Comparison of ENCODE assay signal across 10 cellular contexts in the genomic region with DNA sequence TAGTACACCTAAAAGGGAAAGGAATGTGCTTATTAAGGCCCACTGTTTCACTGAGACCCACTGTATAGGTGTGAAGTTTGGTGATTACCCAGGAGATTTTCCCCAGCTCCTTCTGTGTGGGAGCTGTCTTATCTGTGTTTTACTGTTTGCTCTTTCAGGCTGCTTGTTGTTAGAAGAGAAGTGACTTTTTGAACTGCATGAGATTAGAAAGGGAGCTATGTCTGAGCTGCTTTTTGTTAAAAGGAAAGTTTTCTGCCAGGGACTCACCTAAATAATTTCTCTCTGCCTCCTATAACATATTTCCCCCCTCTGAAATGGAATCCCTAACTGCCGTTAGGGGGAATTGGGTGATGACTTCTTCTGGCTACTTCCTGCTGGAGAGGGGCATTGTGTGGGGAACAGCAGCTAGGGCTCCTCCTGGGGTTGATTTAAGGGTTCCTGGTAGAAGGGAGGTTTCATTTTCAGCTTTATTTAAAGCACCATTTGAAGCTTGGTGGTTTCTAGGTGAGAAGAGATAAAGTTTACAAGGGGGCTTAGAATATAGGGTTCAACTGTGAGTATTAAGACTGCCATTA.
DNase-seq lines count a peak whose midpoint lies in the region; ATAC-seq, FAIRE-seq and TF ChIP-seq lines count a peak whose summit lies in the region.
"Had no signal": no experiment of that assay in that cellular context is flagged by ENCODE, and none has a peak within 500 bp of the region (broad histone marks: within the 10 kb centered on the region; RNA-seq: fewer than 3 reads in every experiment).

No MANE protein-coding gene starts in this region.

- TF ChIP-seq CTCF in Calu3 (IDR thresholded peaks at IDR 0.05; ENCODE audit: unreplicated experiment) = no peak

- H3K4me3 Mint-ChIP-seq in Calu3 (ENCODE audit: low read depth, unreplicated experiment) = no peak overlapping the region
- H3K4me3 Mint-ChIP-seq in activated T-helper 17 cell treated with anti-CD3 and anti-CD28 coated beads, Interleukin-2, amount 50 U/mL, for 72 hours = no peak overlapping the region
- H3K4me3 Mint-ChIP-seq: CD14-positive monocyte had no signal

- H3K27ac Mint-ChIP-seq in Calu3 (ENCODE audit: unreplicated experiment) = peak overlapping the region; percentile 7
- H3K27ac Mint-ChIP-seq in activated T-helper 17 cell treated with anti-CD3 and anti-CD28 coated beads, Interleukin-2, amount 50 U/mL, for 72 hours = peak overlapping the region; percentile 74
- H3K27ac Mint-ChIP-seq: CD14-positive monocyte had no signal

- no peaks in the 10 kb centered on the region for H3K9me3 Mint-ChIP-seq in Calu3 (ENCODE audit: low read depth, unreplicated experiment)
- H3K9me3 Mint-ChIP-seq in activated T-helper 17 cell treated with anti-CD3 and anti-CD28 coated beads, Interleukin-2, amount 50 U/mL, for 72 hours = no peaks in the 10 kb centered on the region
- H3K9me3 Mint-ChIP-seq: CD14-positive monocyte had no signal

- no TSS peak for BruUV-seq in Calu3 (replicated peaks; lab: Mats Ljungman, UMichigan)

- intact Hi-C loops in Calu3 (cut with micrococcal nuclease; ENCODE audit: unreplicated experiment) = no loop called here

- no peak for DNase-seq in Calu3
- no peak for DNase-seq in HEK293T (ENCODE audit: extremely low spot score)
- no peak for DNase-seq in HTR-8/SVneo (ENCODE audit: insufficient read length, low spot score)
- no peak for DNase-seq in NCI-H2107 (lab: John Stamatoyannopoulos, UW)
- no peak for DNase-seq in iPS-NIHi11 (ENCODE audit: low spot score)
- DNase-seq: activated effector memory CD4-positive, alpha-beta T cell treated with Interleukin-2 at 50 U/mL for 16 hours had no signal

- no peaks in the 10 kb centered on the region for H3K27me3 Mint-ChIP-seq in Calu3 (ENCODE audit: unreplicated experiment)
- no peaks in the 10 kb centered on the region for H3K27me3 Mint-ChIP-seq in activated T-helper 17 cell treated with anti-CD3 and anti-CD28 coated beads, Interleukin-2, amount 50 U/mL, for 72 hours

- FAIRE-seq in HTR-8/SVneo (lab: Jason Lieb, UNC) = no peak

- H3K36me3 Mint-ChIP-seq in Calu3 (ENCODE audit: insufficient read depth, unreplicated experiment) = no peaks in the 10 kb centered on the region
- no peaks in the 10 kb centered on the region for H3K36me3 Mint-ChIP-seq in activated T-helper 17 cell treated with anti-CD3 and anti-CD28 coated beads, Interleukin-2, amount 50 U/mL, for 72 hours (ENCODE audit: low read depth)
- H3K36me3 Mint-ChIP-seq: CD14-positive monocyte had no signal

- ATAC-seq in GM19397 (IDR thresholded peaks at IDR 0.05; ENCODE audit: unreplicated experiment) = peak; percentile 30
- ATAC-seq in HG03039 (IDR thresholded peaks at IDR 0.05; ENCODE audit: unreplicated experiment) = peak; percentile 34
- no peak for ATAC-seq in activated T-helper 17 cell treated with anti-CD3 and anti-CD28 coated beads, Interleukin-2, amount 50 U/mL, for 72 hours (replicated peaks)

- CTCF ChIA-PET in Calu3 (lab: Charles Lee) (interaction anchor here (0.5 to 2.7 kb wide), 6 partner anchors 23 to 192 kb away, joined by 3 to 11 read pairs (median 3); no protein-coding TSS in a partner anchor), HEK293T (lab: Yijun Ruan, JAX) (interaction anchor here (1.4 to 1.5 kb wide), 2 partner anchors 79 to 121 kb away, joined by 3 to 6 read pairs; no protein-coding TSS in a partner anchor)

- H3K4me1 Mint-ChIP-seq in Calu3 (ENCODE audit: low read depth, unreplicated experiment) = peaks cover 21% of the 10 kb centered on the region
- H3K4me1 Mint-ChIP-seq in activated T-helper 17 cell treated with anti-CD3 and anti-CD28 coated beads, Interleukin-2, amount 50 U/mL, for 72 hours = peaks cover 5% of the 10 kb centered on the region

- POLR2A ChIA-PET in HEK293T (lab: Yijun Ruan, JAX) = interaction anchor here (1.2 to 1.6 kb wide), 3 partner anchors 23 to 76 kb away, joined by 3 read pairs; no protein-coding TSS in a partner anchor

TF ChIP-seq in HEK293T, 16 proteins besides CTCF, POLR2A, EP300 and RAD21:
- TF ChIP-seq L3MBTL2 (conservative IDR thresholded peaks at IDR 0.05) (no peak), ELF4 (IDR thresholded peaks at IDR 0.05) (no peak), ZNF384 (IDR thresholded peaks at IDR 0.05) (no peak), FOXA1 (IDR thresholded peaks at IDR 0.05) (no peak), FOXK2 (IDR thresholded peaks at IDR 0.05) (no peak), TARDBP (IDR thresholded peaks at IDR 0.05) (no peak), FOXM1 (IDR thresholded peaks at IDR 0.05; ENCODE audit: borderline replicate concordance) (no peak), BHLHE40 (IDR thresholded peaks at IDR 0.05; ENCODE audit: borderline replicate concordance) (no peak), SUZ12 (IDR thresholded peaks at IDR 0.05) (no peak), SP1 (IDR thresholded peaks at IDR 0.05) (no peak), ARNT (IDR thresholded peaks at IDR 0.05) (no peak)
TF ChIP-seq in HEK293T: peak in this region for 0.
